ENCODE assay signal across 8 cellular contexts in the genomic region with DNA sequence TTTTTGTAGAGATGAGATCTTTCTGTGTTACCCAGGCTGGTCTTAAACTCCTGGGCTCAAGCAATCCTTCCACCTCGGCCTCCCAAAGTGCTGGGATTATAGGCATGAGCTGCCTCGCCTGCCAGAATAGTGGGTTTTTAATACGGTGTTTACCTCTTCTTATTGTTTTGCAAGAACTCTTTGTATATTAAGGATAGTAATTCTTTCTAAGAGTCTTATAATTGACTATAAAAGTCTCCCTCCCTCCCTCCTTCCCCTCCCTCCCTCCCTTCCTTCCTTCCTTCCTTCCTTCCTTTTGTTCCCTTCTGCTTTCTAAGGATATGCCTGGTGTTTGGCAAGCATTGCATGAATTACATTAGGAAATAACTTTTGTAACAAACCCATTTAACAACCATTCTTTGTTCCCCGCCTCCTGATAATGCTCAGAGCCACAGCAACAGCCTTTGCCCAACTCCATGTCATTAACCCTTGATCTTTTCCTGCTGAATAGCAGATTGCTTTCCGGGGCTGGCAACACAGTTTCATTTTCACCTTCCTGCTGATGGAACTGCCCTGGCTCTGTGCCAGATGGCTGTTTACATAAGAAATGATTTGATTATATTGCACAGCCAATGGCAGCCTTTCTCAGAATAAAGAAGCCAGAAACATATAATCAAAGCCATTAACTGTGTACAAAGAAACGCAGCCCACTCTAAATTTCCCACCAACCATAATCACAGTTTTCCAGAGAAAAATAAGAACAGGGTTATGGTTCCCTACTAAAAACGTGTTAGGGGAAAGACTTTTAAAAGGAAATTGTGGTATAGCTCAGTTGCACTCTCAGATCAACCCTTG.
DNase-seq lines count a peak whose midpoint lies in the region; ATAC-seq, FAIRE-seq and TF ChIP-seq lines count a peak whose summit lies in the region.

No MANE protein-coding gene starts in this region.

- H3K4me1 ChIP-seq in duodenal mucosa (ENCODE audit: control insufficient read depth in 1 of 2, insufficient read depth in 2 of 2, low read length in 2 of 2) (peaks cover 31 to 37% of the 10 kb centered on the region in 2 donors), pancreas (peaks cover 24 to 26% (median 25%) of the 10 kb centered on the region in 3 donors)

- H3K36me3 ChIP-seq in duodenal mucosa (ENCODE audit: control insufficient read depth in 1 of 2, insufficient read depth in 2 of 2, low read length in 2 of 2) (no peaks in the 10 kb centered on the region), pancreas (no peaks in the 10 kb centered on the region)

- DNase-seq in AG09319 (ENCODE audit: extremely low read depth, low read depth): peak; percentile 50
- DNase-seq in LHCN-M2 (ENCODE audit: low read depth): peak; percentile 51
- DNase-seq in RPMI7951 (ENCODE audit: low read depth): peak; percentile 91
- DNase-seq in pancreas: peak; percentile 81 to 92 (median 86)
- DNase-seq in OCI-M2 (lab: John Stamatoyannopoulos, UW; ENCODE audit: unreplicated experiment): no peak
- DNase-seq in epidermal melanocyte (ENCODE audit: insufficient read length, low spot score): no peak

- ATAC-seq in pancreas (peak; percentile 37 to 65 (median 54)), HG03439 (IDR thresholded peaks at IDR 0.05; ENCODE audit: unreplicated experiment) (no peak)

- peak overlapping the region; percentile 50 for H3K27ac ChIP-seq in duodenal mucosa (ENCODE audit: low read depth, low read length)
- H3K27ac ChIP-seq in pancreas: peak overlapping the region in 2 of 4 donors; percentile 51 to 57

- no peak overlapping the region for H3K9ac ChIP-seq in duodenal mucosa (ENCODE audit: low read depth in 1 of 2, low read length in 2 of 2)

- no peak overlapping the region for H3K4me3 ChIP-seq in duodenal mucosa (ENCODE audit: low read depth in 1 of 2, low read length in 2 of 2)
- no peak overlapping the region for H3K4me3 ChIP-seq in pancreas

- no peak for TF ChIP-seq CTCF in AG09319 (IDR thresholded peaks at IDR 0.05; ENCODE audit: low read depth, low read length)
- no peak for TF ChIP-seq CTCF in pancreas (IDR thresholded peaks at IDR 0.05)

- 39% methylated on average over 7 of the region's 7 CpGs for WGBS in pancreas, 2 donors

- FAIRE-seq in pancreas (lab: Jason Lieb, UNC): no peak

- intact Hi-C loops in pancreas (cut with DNase I): no loop called here

- no peaks in the 10 kb centered on the region for H3K27me3 ChIP-seq in duodenal mucosa (ENCODE audit: control insufficient read depth in 1 of 2, insufficient read depth in 2 of 2, low read length in 2 of 2)
- H3K27me3 ChIP-seq in pancreas: no peaks in the 10 kb centered on the region

- no peaks in the 10 kb centered on the region for H3K9me3 ChIP-seq in duodenal mucosa (ENCODE audit: control insufficient read depth in 1 of 2, low read length in 2 of 2)
- no peaks in the 10 kb centered on the region for H3K9me3 ChIP-seq in pancreas

Comparison
In these comparisons a context has a peak if more than half of its experiments do, and no peak if none do; other contexts are left out.
1. DNase-seq: peak in AG09319 (single experiment), LHCN-M2 (single experiment), RPMI7951 (single experiment) and pancreas (6 of 6); none in OCI-M2 (single experiment) and epidermal melanocyte (single experiment).